8 cellular contexts compared by ENCODE assay signal in genomic region chr11:121249039-121249663, GRCh38. TPM values are rescaled to one million over a fixed set of nuclear protein-coding genes. Genes with fewer than 3 reads are reported as not detected.
A peak's percentile ranks its signal among the peaks of the same experiment; 100 is the strongest.
DNase-seq lines count a peak whose midpoint lies in the region; FAIRE-seq and TF ChIP-seq lines count a peak whose summit lies in the region.

No MANE protein-coding gene starts in this region.

- H2AFZ ChIP-seq in smooth muscle cell (ENCODE audit: low read depth): no peak overlapping the region

- 22 to 28% (median 26%) methylated on average over 7 of the region's 7 CpGs for WGBS in adrenal gland, 4 donors
- WGBS in smooth muscle cell (ENCODE audit: low lambda C conversion rate): 27% methylated on average over 7 of the region's 7 CpGs

- peak; percentile 81 for TF ChIP-seq CTCF in BE2C (IDR thresholded peaks at IDR 0.05; ENCODE audit: low read depth, low read length)
- peak; percentile 61 to 87 (median 74) for TF ChIP-seq CTCF in adrenal gland (IDR thresholded peaks at IDR 0.05)
- TF ChIP-seq CTCF in right atrium auricular region (IDR thresholded peaks at IDR 0.05): peak; percentile 65 to 85
- peak; percentile 79 for TF ChIP-seq CTCF in smooth muscle cell (IDR thresholded peaks at IDR 0.05; ENCODE audit: borderline replicate concordance, insufficient read depth, poor library complexity, severe bottlenecking)

- H3K27ac ChIP-seq in adrenal gland (no peak overlapping the region), right atrium auricular region (no peak overlapping the region), smooth muscle cell (ENCODE audit: low read depth) (peak overlapping the region; percentile 72)

- H3K9ac ChIP-seq in smooth muscle cell (ENCODE audit: low read depth): no peak overlapping the region

- H3K4me2 ChIP-seq in smooth muscle cell: peak overlapping the region; percentile 46

- DNase-seq in BE2C: no peak
- peak; percentile 23 for DNase-seq in GM12892 (ENCODE audit: insufficient read length)
- peak; percentile 44 for DNase-seq in NCI-H146 (lab: John Stamatoyannopoulos, UW)
- DNase-seq in adrenal gland: peak in 1 of 7 donors; percentile 24
- DNase-seq in right atrium auricular region (ENCODE audit: low spot score): no peak
- DNase-seq in smooth muscle cell (lab: John Stamatoyannopoulos, UW; ENCODE audit: unreplicated experiment): no peak
- DNase-seq in activated CD8-positive, alpha-beta memory T cell treated with anti-CD3 and anti-CD28 coated beads, Interleukin-2, amount 50 U/mL, for 48 hours: no peak
- no peak for DNase-seq in stimulated activated CD4-positive, alpha-beta T cell treated with anti-CD3 and anti-CD28 coated beads, Interleukin-12 subunit alpha, Interleukin-12 subunit beta, amount 100 ng/mL, for 4 hours

- H3K36me3 ChIP-seq in BE2C (no peaks in the 10 kb centered on the region), adrenal gland (replicated peaks in 1 of 2) (no peaks in the 10 kb centered on the region), right atrium auricular region (no peaks in the 10 kb centered on the region), smooth muscle cell (ENCODE audit: low read depth) (no peaks in the 10 kb centered on the region)

- H4K20me1 ChIP-seq in smooth muscle cell (ENCODE audit: low read depth): no peaks in the 10 kb centered on the region

- TF ChIP-seq POLR2A in GM12892 (IDR thresholded peaks at IDR 0.05; ENCODE audit: low read depth, low read length) (no peak), adrenal gland (IDR thresholded peaks at IDR 0.05) (no peak)

- no peaks in the 10 kb centered on the region for H3K79me2 ChIP-seq in smooth muscle cell (ENCODE audit: low read depth)

- FAIRE-seq in GM12892 (lab: Jason Lieb, UNC): peak; percentile 93

- intact Hi-C loops in adrenal gland (cut with DNase I): loop anchor here in 1 of 2 donors (5.0 kb wide), 1 partner anchor 343 kb away; no protein-coding TSS in a partner anchor

- H3K27me3 ChIP-seq in BE2C: no peaks in the 10 kb centered on the region
- H3K27me3 ChIP-seq in adrenal gland: no peaks in the 10 kb centered on the region
- no peaks in the 10 kb centered on the region for H3K27me3 ChIP-seq in right atrium auricular region
- H3K27me3 ChIP-seq in smooth muscle cell (ENCODE audit: low read depth): no peaks in the 10 kb centered on the region

- H3F3A ChIP-seq in smooth muscle cell (ENCODE audit: low read depth): no peaks in the 10 kb centered on the region

- H3K4me3 ChIP-seq in BE2C (ENCODE audit: low read depth, low read length) (no peak overlapping the region), adrenal gland (no peak overlapping the region), right atrium auricular region (no peak overlapping the region), smooth muscle cell (no peak overlapping the region)

- H3K9me3 ChIP-seq in BE2C (no peaks in the 10 kb centered on the region), adrenal gland (replicated peaks in 1 of 3) (no peaks in the 10 kb centered on the region), right atrium auricular region (no peaks in the 10 kb centered on the region), smooth muscle cell (replicated peaks; ENCODE audit: low read depth) (no peaks in the 10 kb centered on the region)

- no peaks in the 10 kb centered on the region for H3K4me1 ChIP-seq in BE2C
- H3K4me1 ChIP-seq in adrenal gland (replicated peaks in 1 of 2): no peaks in the 10 kb centered on the region
- no peaks in the 10 kb centered on the region for H3K4me1 ChIP-seq in right atrium auricular region
- H3K4me1 ChIP-seq in smooth muscle cell (ENCODE audit: low read depth): peaks cover 9% of the 10 kb centered on the region

RNA-seq across cellular contexts. Expression of gene SC5D, which starts 43.4 kb away (rescaled TPM):
- 40.3 TPM for polyA plus RNA-seq in BE2C (2012; ENCODE audit: insufficient read depth, insufficient read length, low read depth)
- polyA plus RNA-seq in GM12892 (2012; ENCODE audit: missing spikeins): 36.8 TPM
- total RNA-seq in adrenal gland (100 to 1,000 TPM in 1 of 8 donors, 10 to 100 TPM in 7; 27.2 to 121 (median 42.6) TPM), right atrium auricular region (10 to 100 TPM; 21.6 to 22.1 TPM), smooth muscle cell (138 and 168 TPM in 2 replicates)
- polyA plus RNA-seq in adrenal gland (100 to 1,000 TPM in 1 of 3 donors, 10 to 100 TPM in 2; 18.3 to 317 (median 21.0) TPM), smooth muscle cell (59.5 and 73.1 TPM in 2 replicates)

Comparison
In these comparisons a context has a peak if more than half of its experiments do, and no peak if none do; other contexts are left out.
1. DNase-seq: peak in GM12892 (single experiment) and NCI-H146 (single experiment); none in BE2C (single experiment), right atrium auricular region (single experiment), smooth muscle cell (single experiment), activated CD8-positive, alpha-beta memory T cell treated with anti-CD3 and anti-CD28 coated beads, Interleukin-2, amount 50 U/mL, for 48 hours (single experiment) and stimulated activated CD4-positive, alpha-beta T cell treated with anti-CD3 and anti-CD28 coated beads, Interleukin-12 subunit alpha, Interleukin-12 subunit beta, amount 100 ng/mL, for 4 hours (single experiment).
2. Peak in every context shown above with its lines, with median percentiles within 50 percentile points of each other: CTCF ChIP-seq.